Comparison of ENCODE assay signal across 26 cellular contexts in genomic region chr12:121373748-121374147, GRCh38.
"Had no signal": no experiment of that assay in that cellular context is flagged by ENCODE, and none has a peak within 500 bp of the region (broad histone marks: within the 10 kb centered on the region; RNA-seq: fewer than 3 reads in every experiment).

No MANE protein-coding gene starts in this region.

- H3K9me3 Mint-ChIP-seq: mesothelial cell of epicardium had no signal

- ATAC-seq: esophagus mucosa, gastrocnemius medialis, heart right ventricle, left colon, left lung, left ventricle myocardium superior, lower lobe of right lung, mucosa of descending colon had no signal

- H3K27ac Mint-ChIP-seq: endodermal cell, mesothelial cell of epicardium, naive B cell had no signal

- DNase-seq: dermis blood vessel endothelial cell; dorsolateral prefrontal cortex; effector CD4-positive, alpha-beta T cell; effector memory CD4-positive, alpha-beta T cell; endodermal cell; erythroblast; esophagus squamous epithelium; foreskin fibroblast; foreskin melanocyte; gastrocnemius medialis; glutamatergic neuron; head of caudate nucleus; heart right ventricle; hippocampal formation; islet precursor cell; kidney; kidney glomerular epithelial cell; left colon; left lung; left ventricle myocardium superior; lower lobe of right lung; mesenchymal stem cell; mucosa of descending colon; naive B cell had no signal

- H3K36me3 Mint-ChIP-seq: mesothelial cell of epicardium, naive B cell had no signal

- H3K4me1 Mint-ChIP-seq: mesothelial cell of epicardium had no signal

- H3K4me3 Mint-ChIP-seq: endodermal cell, mesothelial cell of epicardium, naive B cell had no signal
